8 cellular contexts compared by ENCODE assay signal in the genomic region with DNA sequence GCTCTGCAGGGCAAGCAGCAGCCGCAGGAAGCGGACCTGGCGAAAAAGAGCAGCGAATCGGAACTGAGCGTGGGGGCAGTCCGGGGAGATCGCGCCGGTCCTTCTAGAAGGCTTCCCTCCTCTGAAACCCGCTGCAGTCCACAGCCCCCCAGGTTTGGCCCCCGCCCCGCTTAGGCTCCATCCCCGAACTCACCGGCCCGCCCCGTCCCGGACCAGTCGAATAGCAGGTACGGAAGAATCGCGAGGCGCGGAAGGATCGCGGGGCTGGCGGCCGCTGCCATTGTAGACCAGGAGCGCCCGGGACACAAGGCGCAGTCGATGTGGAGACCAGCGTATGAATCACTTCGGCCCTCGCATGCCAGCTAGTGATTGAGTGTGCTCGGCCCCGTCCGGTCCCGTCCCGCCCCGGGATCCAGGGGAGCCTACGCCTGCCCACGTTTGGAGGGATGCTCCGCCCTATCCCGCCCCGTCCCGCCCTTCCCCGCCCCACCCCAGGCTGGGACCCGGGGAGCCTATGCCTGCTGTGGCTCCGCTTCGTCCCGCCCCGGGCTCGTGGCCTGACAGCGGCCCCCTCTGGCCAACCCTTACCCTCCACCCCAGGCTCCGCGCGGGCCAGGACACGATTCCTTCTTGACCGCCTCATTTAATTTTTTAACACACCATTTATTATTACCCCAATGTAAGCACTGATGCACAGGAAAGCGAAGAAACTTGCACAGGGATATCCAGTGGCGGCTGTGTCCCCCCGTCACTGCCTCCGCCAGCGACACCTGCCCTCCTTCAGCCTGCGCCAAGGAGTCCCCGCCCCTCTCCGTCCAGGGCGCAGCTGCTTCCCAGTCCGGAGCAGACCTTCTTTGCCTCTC. TPM values are rescaled to one million over a fixed set of nuclear protein-coding genes. Genes with fewer than 3 reads are reported as not detected.
DNase-seq lines count a peak whose midpoint lies in the region; ATAC-seq and TF ChIP-seq lines count a peak whose summit lies in the region.

A gene (minus strand): TSS at position 336 of the 863 bp plus-strand sequence. CDS start 55 bp downstream, at position 281.

- H3K9ac ChIP-seq in KMS-11, result peak within 1 kb of the TSS; percentile 48; the same call in 1 of the 2 replicates

- H3K4me1 Mint-ChIP-seq in Caco-2 (ENCODE audit: low read depth, unreplicated experiment), result peaks cover 7% of the 10 kb centered on the region

- H2AFZ ChIP-seq in KMS-11 (ENCODE audit: low read depth), result peak within 1 kb of the TSS; percentile 96

- H3K27me3 Mint-ChIP-seq in Caco-2 (ENCODE audit: insufficient read depth, unreplicated experiment), result no peaks in the 10 kb centered on the region

- peak within 1 kb of the TSS; percentile 66 for H3K4me3 ChIP-seq in Caco-2 (ENCODE audit: low read depth, low read length)
- no peak within 1 kb of the TSS for H3K4me3 ChIP-seq in KMS-11 (IDR thresholded peaks at IDR 0.05; ENCODE audit: insufficient read depth, low read depth, low read length)
- H3K4me3 ChIP-seq in psoas muscle, result peak within 1 kb of the TSS; percentile 73
- peak within 1 kb of the TSS; percentile 57 for H3K4me3 ChIP-seq in urinary bladder (ENCODE audit: low read depth, low read length)

- H3K9me3 Mint-ChIP-seq in Caco-2 (ENCODE audit: unreplicated experiment), result no peaks in the 10 kb centered on the region

- DNase-seq in Caco-2 (peak; percentile 91 to 93), T-helper 1 cell (peak; percentile 51 to 75 (median 52)), anterior cingulate cortex (lab: John Stamatoyannopoulos, UW) (peak in 50 of 58 donors; percentile 13 to 77 (median 50)), left ventricle myocardium superior (peak; percentile 93), psoas muscle (peak; percentile 91 to 94)

- peak within 1 kb of the TSS; percentile 44 for H3K27ac Mint-ChIP-seq in Caco-2 (ENCODE audit: unreplicated experiment)

- H3K27me3 ChIP-seq in Caco-2 (replicated peaks; ENCODE audit: control insufficient read depth, insufficient read depth, low read length), result no peaks in the 10 kb centered on the region
- no peaks in the 10 kb centered on the region for H3K27me3 ChIP-seq in KMS-11 (ENCODE audit: insufficient read depth, low read depth)
- no peaks in the 10 kb centered on the region for H3K27me3 ChIP-seq in psoas muscle (ENCODE audit: insufficient read depth in 3 of 3, low read length in 2 of 3)

- intact Hi-C loops in Caco-2 (cut with micrococcal nuclease; ENCODE audit: unreplicated experiment), result loop anchor here (5.0 kb wide), 2 partner anchors 52 to 137 kb away; no protein-coding TSS in a partner anchor
- intact Hi-C loops in left ventricle myocardium superior (cut with micrococcal nuclease), result no loop called here
- intact Hi-C loops in psoas muscle (cut with DNase I), result no loop called here

- CTCF ChIA-PET in Caco-2 (lab: Charles Lee), result interaction anchor here (0.6 to 1.3 kb wide), 3 partner anchors 12 to 316 kb away, joined by 3 to 6 read pairs (median 3); no protein-coding TSS in a partner anchor

- 2 to 4% (median 4%) methylated on average over 58 to 70 of the region's 70 CpGs for WGBS in psoas muscle, 3 donors
- 2% methylated on average over 70 of the region's 70 CpGs for WGBS in urinary bladder

- no peaks in the 10 kb centered on the region for H3K9me3 ChIP-seq in Caco-2
- no peaks in the 10 kb centered on the region for H3K9me3 ChIP-seq in psoas muscle

- H3K4me3 Mint-ChIP-seq in Caco-2 (ENCODE audit: unreplicated experiment), result peak within 1 kb of the TSS; percentile 80

- H3K36me3 ChIP-seq in Caco-2 (ENCODE audit: control insufficient read depth, insufficient read depth, low read length) (no peaks in the 10 kb centered on the region), KMS-11 (ENCODE audit: insufficient read depth) (no peaks in the 10 kb centered on the region), psoas muscle (ENCODE audit: insufficient read depth in 1 of 2, low read depth in 1 of 2) (no peaks in the 10 kb centered on the region), urinary bladder (ENCODE audit: insufficient read depth) (no peaks in the 10 kb centered on the region)

- peak; percentile 48 to 86 for TF ChIP-seq CTCF in Caco-2 (IDR thresholded peaks at IDR 0.05; ENCODE audit: insufficient read depth in 1 of 2, low read depth in 1 of 2, low read length in 1 of 2, severe bottlenecking in 1 of 2, unreplicated experiment in 1 of 2)
- peak; percentile 59 for TF ChIP-seq CTCF in KMS-11 (conservative IDR thresholded peaks at IDR 0.05; ENCODE audit: low read depth, low read length)
- peak; percentile 56 for TF ChIP-seq CTCF in psoas muscle (IDR thresholded peaks at IDR 0.05)

- H3K36me3 Mint-ChIP-seq in Caco-2 (ENCODE audit: insufficient read depth, unreplicated experiment), result no peaks in the 10 kb centered on the region

- ATAC-seq in GM21423 (IDR thresholded peaks at IDR 0.05; ENCODE audit: unreplicated experiment), result peak; percentile 78
- ATAC-seq in left ventricle myocardium superior, result peak; percentile 96
- peak; percentile 87 to 93 (median 91) for ATAC-seq in psoas muscle

- no peaks in the 10 kb centered on the region for H4K20me1 ChIP-seq in KMS-11 (ENCODE audit: insufficient read depth)

- peak within 1 kb of the TSS; percentile 76 for H3K4me2 ChIP-seq in KMS-11

- H3K4me1 ChIP-seq in Caco-2 (no peaks in the 10 kb centered on the region; the same call in 1 of the 2 replicates), KMS-11 (ENCODE audit: low read depth, poor library complexity, severe bottlenecking) (peaks cover 5% of the 10 kb centered on the region), psoas muscle (peaks cover 6% of the 10 kb centered on the region), urinary bladder (ENCODE audit: insufficient read depth) (peaks cover 2% of the 10 kb centered on the region)

- POLR2A ChIA-PET in Caco-2 (lab: Charles Lee), result no interaction called here

- no peak within 1 kb of the TSS for H3K27ac ChIP-seq in KMS-11
- peak within 1 kb of the TSS; percentile 63 for H3K27ac ChIP-seq in psoas muscle
- no peak within 1 kb of the TSS for H3K27ac ChIP-seq in urinary bladder (ENCODE audit: low read depth)

- BruUV-seq in Caco-2 (replicated peaks; lab: Mats Ljungman, UMichigan), result no TSS peak

- no peaks in the 10 kb centered on the region for H3K79me2 ChIP-seq in KMS-11 (ENCODE audit: insufficient read depth, low read depth)

RNA-seq across cellular contexts. Expression of the gene that starts here (rescaled TPM):
- total RNA-seq in Caco-2 (2022), result 8.1 and 8.5 TPM in 2 replicates
- total RNA-seq in left ventricle myocardium superior, result 1.1 TPM
- under 1 TPM; 0.34 to 0.67 (median 0.40) TPM for total RNA-seq in psoas muscle
- polyA plus RNA-seq in psoas muscle, result under 1 TPM; 0.15 to 0.55 (median 0.32) TPM
- 3.4 TPM for total RNA-seq in urinary bladder
- polyA plus RNA-seq in urinary bladder, result 1.1 TPM

Comparison
In these comparisons a context has a peak if more than half of its experiments do, and no peak if none do; other contexts are left out.
1. Peak in DNase-seq, ATAC-seq, H3K4me3 ChIP-seq and H3K27ac ChIP-seq in psoas muscle; RNA of the gene not detected or under 1 TPM.